ENCODE assay signal across 21 cellular contexts in the genomic region with DNA sequence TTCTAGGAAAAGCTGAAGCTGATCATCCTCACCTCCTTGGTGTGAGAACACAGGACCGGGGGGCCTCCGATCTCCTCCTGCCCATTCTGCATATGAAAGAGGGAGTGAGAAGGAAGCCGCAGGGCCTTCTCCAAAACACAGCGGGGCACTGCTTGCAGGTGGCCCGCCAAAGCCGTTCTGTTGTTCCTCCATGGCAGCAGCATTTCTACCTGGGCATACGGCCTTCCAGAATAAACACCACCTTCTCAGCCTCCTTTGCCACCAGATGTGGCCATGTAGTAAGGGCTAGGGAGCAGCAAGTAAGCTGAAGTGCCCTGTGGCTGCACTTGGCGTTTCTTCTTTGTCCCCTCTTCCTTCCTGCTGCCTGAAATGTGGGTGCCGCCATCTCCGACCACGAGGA.
DNase-seq lines count a peak whose midpoint lies in the region; ATAC-seq and TF ChIP-seq lines count a peak whose summit lies in the region.
"Had no signal": no experiment of that assay in that cellular context is flagged by ENCODE, and none has a peak within 500 bp of the region (broad histone marks: within the 10 kb centered on the region; RNA-seq: fewer than 3 reads in every experiment).

No MANE protein-coding gene starts in this region.

- intact Hi-C loops in ascending aorta (cut with DNase I) = loop anchor here (5.0 kb wide), 1 partner anchor 51 kb away; no protein-coding TSS in a partner anchor

- ATAC-seq in activated CD4-positive, CD25-positive, alpha-beta regulatory T cell treated with anti-CD3 and anti-CD28 coated beads, Interleukin-2, amount 50 U/mL, for 24 hours = no peak
- ATAC-seq in GM18505 (IDR thresholded peaks at IDR 0.05; ENCODE audit: unreplicated experiment) = no peak
- ATAC-seq in HG03135 (IDR thresholded peaks at IDR 0.05; ENCODE audit: unreplicated experiment) = no peak
- ATAC-seq: foreskin keratinocyte, mucosa of descending colon had no signal

- H3K36me3 ChIP-seq in ascending aorta = no peaks in the 10 kb centered on the region
- no peaks in the 10 kb centered on the region for H3K36me3 ChIP-seq in stomach smooth muscle (ENCODE audit: control insufficient read depth in 2 of 2, insufficient read depth in 2 of 2, low read length in 2 of 2)
- H3K36me3 ChIP-seq: cardiac muscle cell, uterus, WERI-Rb-1 had no signal

- no peak overlapping the region for H3K9ac ChIP-seq in stomach smooth muscle (ENCODE audit: low read length in 2 of 2)

- no peak for TF ChIP-seq POLR2A in GM18505 (IDR thresholded peaks at IDR 0.05; ENCODE audit: borderline replicate concordance, extremely low read depth, insufficient read depth, insufficient read length)

- no peak overlapping the region for H3K4me3 ChIP-seq in ascending aorta
- no peak overlapping the region for H3K4me3 ChIP-seq in stomach smooth muscle (ENCODE audit: low read length in 2 of 2)
- H3K4me3 ChIP-seq: cardiac muscle cell, mucosa of descending colon, uterus had no signal

- H3K27ac ChIP-seq in ascending aorta (peak overlapping the region; percentile 86 to 94), layer of hippocampus (ENCODE audit: low read depth, low read length) (peak overlapping the region; percentile 15), stomach smooth muscle (ENCODE audit: low read length) (peak overlapping the region; percentile 75)
- H3K27ac ChIP-seq: 22Rv1, cardiac muscle cell, foreskin keratinocyte, uterus, WERI-Rb-1 had no signal

- H3K4me1 ChIP-seq in ascending aorta = peaks cover 30 to 65% of the 10 kb centered on the region in 2 donors
- peaks cover 51% of the 10 kb centered on the region for H3K4me1 ChIP-seq in stomach smooth muscle (ENCODE audit: control insufficient read depth, insufficient read depth, low read length)
- H3K4me1 ChIP-seq: foreskin keratinocyte had no signal

- no peak for TF ChIP-seq CTCF in ascending aorta (IDR thresholded peaks at IDR 0.05)

- DNase-seq in activated CD4-positive, CD25-positive, alpha-beta regulatory T cell treated with anti-CD3 and anti-CD28 coated beads, Interleukin-2, amount 50 U/mL, for 72 hours = peak; percentile 19
- DNase-seq in ascending aorta (ENCODE audit: low spot score in 2 of 2) = peak in 1 of 2 donors; percentile 60
- no peak for DNase-seq in NK-92 treated with Interleukin-12 subunit alpha and Interleukin-12 subunit beta, amount 100 ng/mL, for 24 hours (lab: John Stamatoyannopoulos, UW)
- DNase-seq: activated CD4-positive, alpha-beta memory T cell treated with anti-CD3 and anti-CD28 coated beads for 36 hours; activated naive CD4-positive, alpha-beta T cell treated with Interleukin-2 at 50 U/mL for 16 hours; amniotic stem cell; foreskin keratinocyte; KBM-7; NCI-H2171 treated with DMSO at 0.1 percent for 48 hours; NCI-H526; stimulated activated CD4-positive, alpha-beta T cell treated with anti-CD3 and anti-CD28 coated beads, Interleukin-4, amount 100 ng/mL, for 4 hours; WERI-Rb-1 had no signal

- H3K9me3 ChIP-seq in ascending aorta (no peaks in the 10 kb centered on the region), stomach smooth muscle (ENCODE audit: control insufficient read depth in 2 of 2, low read length in 2 of 2) (no peaks in the 10 kb centered on the region)
- H3K9me3 ChIP-seq: mucosa of descending colon, uterus had no signal

- H3K27me3 ChIP-seq in ascending aorta = no peaks in the 10 kb centered on the region
- no peaks in the 10 kb centered on the region for H3K27me3 ChIP-seq in layer of hippocampus (ENCODE audit: control insufficient read depth, insufficient read depth, low read length)
- H3K27me3 ChIP-seq in stomach smooth muscle (ENCODE audit: control insufficient read depth in 1 of 2, insufficient read depth in 2 of 2, low read length in 2 of 2) = no peaks in the 10 kb centered on the region
- H3K27me3 ChIP-seq: cardiac muscle cell, foreskin keratinocyte, uterus had no signal

Comparison
In these comparisons a context has a peak if more than half of its experiments do, and no peak if none do; other contexts are left out.
1. H3K27ac ChIP-seq: peak in every context shown above with its lines; median percentile 90 in ascending aorta; 75 in stomach smooth muscle; 15 in layer of hippocampus.